ENCODE assay signal across 18 cellular contexts in the genomic region with DNA sequence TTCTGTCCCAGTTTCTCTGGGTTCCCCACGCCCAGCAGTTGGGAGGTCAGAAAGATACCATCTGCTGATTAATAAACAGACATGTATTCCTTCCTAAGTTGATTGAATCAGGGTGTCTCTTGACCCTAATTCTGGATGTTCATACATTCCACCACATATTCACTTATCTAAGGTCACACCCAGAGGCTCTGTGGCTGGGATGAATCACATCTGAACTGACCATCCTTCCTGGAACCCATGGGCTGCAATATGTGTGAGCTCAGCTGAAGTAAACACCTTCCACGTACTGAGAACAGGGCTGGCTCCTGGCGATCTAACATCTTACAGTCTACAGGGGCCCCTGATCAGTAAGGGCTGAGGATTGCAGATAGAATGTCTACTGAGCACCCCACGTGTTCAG. TPM values are rescaled to one million over a fixed set of nuclear protein-coding genes. Genes with fewer than 3 reads are reported as not detected.
DNase-seq lines count a peak whose midpoint lies in the region; ATAC-seq and TF ChIP-seq lines count a peak whose summit lies in the region.
"Had no signal": no experiment of that assay in that cellular context is flagged by ENCODE, and none has a peak within 500 bp of the region (broad histone marks: within the 10 kb centered on the region; RNA-seq: fewer than 3 reads in every experiment).

No MANE protein-coding gene starts in this region.

- dilution Hi-C loops in mammary epithelial cell (cut with HindIII; ENCODE audit: low sequenced_read_pairs): no loop called here

- DNase-seq in MG63: peak; percentile 72
- peak; percentile 73 for DNase-seq in mammary epithelial cell
- DNase-seq in renal cortical epithelial cell (ENCODE audit: low read depth): peak; percentile 68
- no peak for DNase-seq in WERI-Rb-1
- no peak for DNase-seq in HAP-1 (ENCODE audit: low spot score in 2 of 2)
- DNase-seq in activated CD4-positive, alpha-beta T cell treated with anti-CD3 and anti-CD28 coated beads, Interleukin-2, amount 50 U/mL, for 4 hours: no peak
- DNase-seq: activated T-cell treated with anti-CD3 and anti-CD28 coated beads, Interleukin-2, amount 50 U/mL, for 24 hours; AML-193; GDM1; glutamatergic neuron; NCI-H1436 treated with DMSO at 0.1 percent for 48 hours; NCI-H2227 treated with DMSO at 0.1 percent for 48 hours; ovary; stimulated activated CD4-positive, alpha-beta T cell treated with anti-CD3 and anti-CD28 coated beads, Interleukin-4, amount 100 ng/mL, for 24 hours; stimulated activated CD8-positive, alpha-beta memory T cell treated with anti-CD3 and anti-CD28 coated beads, Interleukin-4, amount 100 ng/mL, for 48 hours had no signal

- in situ Hi-C loops in mammary epithelial cell (cut with MboI; ENCODE audit: low sequenced_read_pairs in 2 of 2) (no loop called here), HAP-1 (cut with MboI; ENCODE audit: low sequenced_read_pairs) (no loop called here)

- H3K4me3 ChIP-seq in MG63: no peak overlapping the region
- no peak overlapping the region for H3K4me3 ChIP-seq in mammary epithelial cell (replicated peaks in 1 of 3; ENCODE audit: insufficient read depth in 1 of 3, low read depth in 2 of 3, low read length in 3 of 3)
- H3K4me3 ChIP-seq in gastroesophageal sphincter: no peak overlapping the region
- no peak overlapping the region for H3K4me3 ChIP-seq in WERI-Rb-1 (ENCODE audit: low read depth, low read length)
- H3K4me3 ChIP-seq in HAP-1: no peak overlapping the region
- H3K4me3 ChIP-seq: ovary, suprapubic skin had no signal

- BruUV-seq in mammary epithelial cell (replicated peaks; lab: Mats Ljungman, UMichigan): no TSS peak

- H3K27me3 ChIP-seq in MG63 (peaks cover 3% of the 10 kb centered on the region; the same call in 1 of the 2 replicates), mammary epithelial cell (ENCODE audit: insufficient read depth, low read length) (no peaks in the 10 kb centered on the region), gastroesophageal sphincter (no peaks in the 10 kb centered on the region), WERI-Rb-1 (ENCODE audit: insufficient read depth, low read depth, severe bottlenecking) (no peaks in the 10 kb centered on the region), HAP-1 (ENCODE audit: low read depth) (peaks cover 6% of the 10 kb centered on the region; the same call in 1 of the 2 replicates)
- H3K27me3 ChIP-seq: ovary had no signal

- intact Hi-C loops in mammary epithelial cell (cut with micrococcal nuclease): loop anchor here (5.0 kb wide), 1 partner anchor 35 kb away; no protein-coding TSS in a partner anchor

- H2AFZ ChIP-seq in mammary epithelial cell (ENCODE audit: low read depth, low read length): peak overlapping the region; percentile 59

- peak; percentile 83 for ATAC-seq in gastroesophageal sphincter
- no peak for ATAC-seq in GM21360 (IDR thresholded peaks at IDR 0.05; ENCODE audit: unreplicated experiment)

- no peaks in the 10 kb centered on the region for H4K20me1 ChIP-seq in mammary epithelial cell (ENCODE audit: insufficient read depth, low read length)

- 66% methylated on average over 4 of the region's 4 CpGs for WGBS in mammary epithelial cell (ENCODE audit: low coverage, missing lambda C conversion rate)
- 38 to 64% methylated on average over 2 to 3 of the region's 4 CpGs for WGBS in gastroesophageal sphincter (ENCODE audit: low coverage in 1 of 2), 2 donors

- CTCF ChIA-PET in mammary epithelial cell (lab: Charles Lee; ENCODE audit: low non-redundant PET): no interaction called here

- no peaks in the 10 kb centered on the region for H3K36me3 ChIP-seq in MG63
- H3K36me3 ChIP-seq in mammary epithelial cell (ENCODE audit: insufficient read depth, low read length): no peaks in the 10 kb centered on the region
- no peaks in the 10 kb centered on the region for H3K36me3 ChIP-seq in gastroesophageal sphincter
- no peaks in the 10 kb centered on the region for H3K36me3 ChIP-seq in WERI-Rb-1
- H3K36me3 ChIP-seq in HAP-1 (replicated peaks): no peaks in the 10 kb centered on the region
- H3K36me3 ChIP-seq: ovary, suprapubic skin had no signal

- peak overlapping the region; percentile 84 for H3K4me2 ChIP-seq in mammary epithelial cell (ENCODE audit: insufficient read depth, low read depth, low read length)

- no peaks in the 10 kb centered on the region for H3K79me2 ChIP-seq in mammary epithelial cell (ENCODE audit: insufficient read depth, low read length)

- no peak for TF ChIP-seq EP300 in gastroesophageal sphincter (IDR thresholded peaks at IDR 0.05)

- H3K9me3 ChIP-seq in MG63 (no peaks in the 10 kb centered on the region), mammary epithelial cell (replicated peaks; ENCODE audit: insufficient read depth, low read length) (no peaks in the 10 kb centered on the region), gastroesophageal sphincter (no peaks in the 10 kb centered on the region), WERI-Rb-1 (ENCODE audit: severe bottlenecking) (no peaks in the 10 kb centered on the region), HAP-1 (no peaks in the 10 kb centered on the region)
- H3K9me3 ChIP-seq: ovary, suprapubic skin had no signal

- H3K9ac ChIP-seq in mammary epithelial cell (ENCODE audit: insufficient read depth, low read length): no peak overlapping the region

- peak overlapping the region; percentile 6 for H3K27ac ChIP-seq in mammary epithelial cell (ENCODE audit: insufficient read depth, low read depth, low read length)
- H3K27ac ChIP-seq in gastroesophageal sphincter: peak overlapping the region in 3 of 4 donors; percentile 43 to 54 (median 47)
- H3K27ac ChIP-seq in WERI-Rb-1: no peak overlapping the region
- H3K27ac ChIP-seq: ovary, suprapubic skin had no signal

- H3K4me1 ChIP-seq in mammary epithelial cell (ENCODE audit: insufficient read depth, low read length): peaks cover 30% of the 10 kb centered on the region
- H3K4me1 ChIP-seq in gastroesophageal sphincter: peaks cover 0 to 18% (median 5%) of the 10 kb centered on the region in 3 donors
- H3K4me1 ChIP-seq in HAP-1: no peaks in the 10 kb centered on the region

- no peak for TF ChIP-seq POLR2A in gastroesophageal sphincter (IDR thresholded peaks at IDR 0.05)

- no peak for TF ChIP-seq CTCF in mammary epithelial cell (conservative IDR thresholded peaks at IDR 0.05 in 1 of 2, IDR thresholded peaks at IDR 0.05 in 1 of 2; ENCODE audit: extremely low read depth in 1 of 2, insufficient read depth in 1 of 2, low read depth in 1 of 2, low read length in 2 of 2)
- TF ChIP-seq CTCF in gastroesophageal sphincter (IDR thresholded peaks at IDR 0.05): no peak
- no peak for TF ChIP-seq CTCF in WERI-Rb-1 (IDR thresholded peaks at IDR 0.05; ENCODE audit: low read depth, low read length)

RNA-seq across cellular contexts. Expression of a gene that starts 20.5 kb away (rescaled TPM):
- 0.72 and 1.7 TPM in 2 replicates for total RNA-seq in MG63 (2014; rRNA removed; shearing (Covaris generic); ENCODE audit: low replicate concordance)
- total RNA-seq in mammary epithelial cell: 1 to 10 TPM; 1.2 TPM
- polyA plus RNA-seq in mammary epithelial cell: 0.16 TPM
- polyA minus RNA-seq in mammary epithelial cell: 0.62 TPM
- total RNA-seq in gastroesophageal sphincter: 1 to 10 TPM; 2.6 to 6.5 (median 3.4) TPM
- total RNA-seq in renal cortical epithelial cell: 1.6 and 6.8 TPM in 2 replicates

Comparison
In these comparisons a context has a peak if more than half of its experiments do, and no peak if none do; other contexts are left out.
1. DNase-seq: peak in MG63 (single experiment), mammary epithelial cell (single experiment) and renal cortical epithelial cell (single experiment); none in WERI-Rb-1 (single experiment), HAP-1 (0 of 2) and activated CD4-positive, alpha-beta T cell treated with anti-CD3 and anti-CD28 coated beads, Interleukin-2, amount 50 U/mL, for 4 hours (0 of 2).